ENCODE assay signal across 13 cellular contexts in genomic region chr5:2738700-2739359, GRCh38. TPM values are rescaled to one million over a fixed set of nuclear protein-coding genes. Genes with fewer than 3 reads are reported as not detected.
DNase-seq lines count a peak whose midpoint lies in the region; ATAC-seq and TF ChIP-seq lines count a peak whose summit lies in the region.
"Had no signal": no experiment of that assay in that cellular context is flagged by ENCODE, and none has a peak within 500 bp of the region (broad histone marks: within the 10 kb centered on the region; RNA-seq: fewer than 3 reads in every experiment).

No MANE protein-coding gene starts in this region.

- TF ChIP-seq POLR2A in spleen (IDR thresholded peaks at IDR 0.05): no peak

- TF ChIP-seq CTCF in HFF-Myc (IDR thresholded peaks at IDR 0.05; ENCODE audit: low read depth, low read length, missing control alignments) (no peak), cardiac fibroblast (IDR thresholded peaks at IDR 0.05; ENCODE audit: low read depth, low read length) (no peak), spleen (IDR thresholded peaks at IDR 0.05 in 8 of 11, conservative IDR thresholded peaks at IDR 0.05 in 3 of 11) (no peak)

- H3K4me3 ChIP-seq in HFF-Myc (replicated peaks; ENCODE audit: low read depth, low read length) (peak overlapping the region; percentile 43), cardiac fibroblast (replicated peaks in 1 of 2; ENCODE audit: low read depth in 2 of 2, low read length in 2 of 2) (peak overlapping the region; percentile 39 to 56), spleen (peak overlapping the region in 7 of 8 donors; percentile 25 to 68 (median 40))
- H3K4me3 ChIP-seq: HAP-1 had no signal

- peaks cover 0 to 9% (median 0%) of the 10 kb centered on the region in 8 donors for H3K9me3 ChIP-seq in spleen
- H3K9me3 ChIP-seq: HAP-1 had no signal

- DNase-seq in HFF-Myc (ENCODE audit: extremely low read depth, low read depth) (no peak), cardiac fibroblast (ENCODE audit: low read depth in 2 of 2) (no peak), islet precursor cell (peak; percentile 61), spleen (no peak), NCI-H2227 treated with DMSO at 0.1 percent for 48 hours (lab: John Stamatoyannopoulos, UW) (no peak), HuH-7 (ENCODE audit: low spot score) (no peak)
- DNase-seq: activated T-cell treated with anti-CD3 and anti-CD28 coated beads, Interleukin-2, amount 50 U/mL, for 4 hours; DMS79; NCI-H1048 had no signal

- intact Hi-C loops in spleen (cut with DNase I; ENCODE audit: low total_unique reads): no loop called here

- no peaks in the 10 kb centered on the region for H3K36me3 ChIP-seq in spleen
- H3K36me3 ChIP-seq: HAP-1 had no signal

- peaks cover 9 to 84% (median 64%) of the 10 kb centered on the region in 7 donors for H3K27me3 ChIP-seq in spleen (replicated peaks in 1 of 7)

- ATAC-seq in GM19351 (IDR thresholded peaks at IDR 0.05; ENCODE audit: unreplicated experiment) (no peak), esophagus mucosa (no peak)

- 2 to 12% (median 7%) methylated on average over 9 to 54 of the region's 54 CpGs for WGBS in spleen, 5 donors

- peaks cover 0 to 23% (median 13%) of the 10 kb centered on the region in 6 donors for H3K4me1 ChIP-seq in spleen

- no peak overlapping the region for H3K27ac ChIP-seq in spleen

RNA-seq across cellular contexts. Expression of gene IRX2, which starts 12.6 kb away (rescaled TPM):
- total RNA-seq in spleen (under 1 TPM in 2 of 7 donors, not detected in 5; 0.13 to 0.26 TPM), esophagus mucosa (3.1 TPM)
- polyA plus RNA-seq in spleen: under 1 TPM in 1 of 3 donors, not detected in 2; 0.03 TPM
- total RNA-seq: pulmonary artery endothelial cell had no signal
